In the genomic region with DNA sequence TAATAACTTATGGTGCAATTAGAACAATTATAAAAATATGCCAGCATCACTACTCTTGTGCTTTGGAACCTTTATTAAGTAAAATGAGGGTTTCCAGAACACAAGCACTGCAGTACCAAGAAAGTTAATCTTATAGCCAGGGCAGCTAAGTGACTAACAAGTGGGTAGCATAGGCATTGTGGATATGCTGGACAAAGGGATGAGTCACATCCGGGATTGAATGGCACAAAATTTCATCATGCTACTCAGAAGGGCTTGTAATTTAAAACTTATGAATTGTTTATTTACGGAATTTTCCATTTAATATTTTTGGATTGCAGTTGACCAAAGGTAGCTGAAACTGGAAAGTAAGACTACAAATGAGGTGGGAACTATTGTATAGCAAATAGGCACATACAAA, we compare ENCODE assay signal across 1 cellular context.
A peak's percentile ranks its signal among the peaks of the same experiment; 100 is the strongest.
TF ChIP-seq lines count a peak whose summit lies in the region.

No MANE protein-coding gene starts in this region.

TF ChIP-seq in K562, 482 proteins besides CTCF, POLR2A, EP300 and RAD21 (continued from another document):
- TF ChIP-seq, protein P1, sequence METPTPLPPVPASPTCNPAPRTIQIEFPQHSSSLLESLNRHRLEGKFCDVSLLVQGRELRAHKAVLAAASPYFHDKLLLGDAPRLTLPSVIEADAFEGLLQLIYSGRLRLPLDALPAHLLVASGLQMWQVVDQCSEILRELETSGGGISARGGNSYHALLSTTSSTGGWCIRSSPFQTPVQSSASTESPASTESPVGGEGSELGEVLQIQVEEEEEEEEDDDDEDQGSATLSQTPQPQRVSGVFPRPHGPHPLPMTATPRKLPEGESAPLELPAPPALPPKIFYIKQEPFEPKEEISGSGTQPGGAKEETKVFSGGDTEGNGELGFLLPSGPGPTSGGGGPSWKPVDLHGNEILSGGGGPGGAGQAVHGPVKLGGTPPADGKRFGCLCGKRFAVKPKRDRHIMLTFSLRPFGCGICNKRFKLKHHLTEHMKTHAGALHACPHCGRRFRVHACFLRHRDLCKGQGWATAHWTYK (CRISPR knock-in tag; IDR thresholded peaks at IDR 0.05): no peak
- TF ChIP-seq PHF21A (IDR thresholded peaks at IDR 0.05; ENCODE audit: borderline replicate concordance, low read depth): no peak
- peak; percentile 39; the same call in 1 of the 2 replicates for TF ChIP-seq JUND (IDR thresholded peaks at IDR 0.05; ENCODE audit: borderline replicate concordance, low read depth, low read length)
- no peak for TF ChIP-seq JUND (tag; IDR thresholded peaks at IDR 0.05; ENCODE audit: borderline replicate concordance, low read depth, low read length)
- TF ChIP-seq, protein P2, sequence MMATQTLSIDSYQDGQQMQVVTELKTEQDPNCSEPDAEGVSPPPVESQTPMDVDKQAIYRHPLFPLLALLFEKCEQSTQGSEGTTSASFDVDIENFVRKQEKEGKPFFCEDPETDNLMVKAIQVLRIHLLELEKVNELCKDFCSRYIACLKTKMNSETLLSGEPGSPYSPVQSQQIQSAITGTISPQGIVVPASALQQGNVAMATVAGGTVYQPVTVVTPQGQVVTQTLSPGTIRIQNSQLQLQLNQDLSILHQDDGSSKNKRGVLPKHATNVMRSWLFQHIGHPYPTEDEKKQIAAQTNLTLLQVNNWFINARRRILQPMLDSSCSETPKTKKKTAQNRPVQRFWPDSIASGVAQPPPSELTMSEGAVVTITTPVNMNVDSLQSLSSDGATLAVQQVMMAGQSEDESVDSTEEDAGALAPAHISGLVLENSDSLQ (IDR thresholded peaks at IDR 0.05): no peak
- TF ChIP-seq SRSF7 (optimal IDR thresholded peaks at IDR 0.05; ENCODE audit: low read depth, low read length): no peak
- TF ChIP-seq TCF7L2 (IDR thresholded peaks at IDR 0.05; ENCODE audit: low read depth, low read length): no peak
- no peak for TF ChIP-seq SP2 (IDR thresholded peaks at IDR 0.05; ENCODE audit: extremely low read depth, low read depth, low read length, poor library complexity, severe bottlenecking)
- TF ChIP-seq, protein P3, sequence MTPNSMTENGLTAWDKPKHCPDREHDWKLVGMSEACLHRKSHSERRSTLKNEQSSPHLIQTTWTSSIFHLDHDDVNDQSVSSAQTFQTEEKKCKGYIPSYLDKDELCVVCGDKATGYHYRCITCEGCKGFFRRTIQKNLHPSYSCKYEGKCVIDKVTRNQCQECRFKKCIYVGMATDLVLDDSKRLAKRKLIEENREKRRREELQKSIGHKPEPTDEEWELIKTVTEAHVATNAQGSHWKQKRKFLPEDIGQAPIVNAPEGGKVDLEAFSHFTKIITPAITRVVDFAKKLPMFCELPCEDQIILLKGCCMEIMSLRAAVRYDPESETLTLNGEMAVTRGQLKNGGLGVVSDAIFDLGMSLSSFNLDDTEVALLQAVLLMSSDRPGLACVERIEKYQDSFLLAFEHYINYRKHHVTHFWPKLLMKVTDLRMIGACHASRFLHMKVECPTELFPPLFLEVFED (CRISPR knock-in tag; conservative IDR thresholded peaks at IDR 0.05): no peak
- TF ChIP-seq, protein P4, sequence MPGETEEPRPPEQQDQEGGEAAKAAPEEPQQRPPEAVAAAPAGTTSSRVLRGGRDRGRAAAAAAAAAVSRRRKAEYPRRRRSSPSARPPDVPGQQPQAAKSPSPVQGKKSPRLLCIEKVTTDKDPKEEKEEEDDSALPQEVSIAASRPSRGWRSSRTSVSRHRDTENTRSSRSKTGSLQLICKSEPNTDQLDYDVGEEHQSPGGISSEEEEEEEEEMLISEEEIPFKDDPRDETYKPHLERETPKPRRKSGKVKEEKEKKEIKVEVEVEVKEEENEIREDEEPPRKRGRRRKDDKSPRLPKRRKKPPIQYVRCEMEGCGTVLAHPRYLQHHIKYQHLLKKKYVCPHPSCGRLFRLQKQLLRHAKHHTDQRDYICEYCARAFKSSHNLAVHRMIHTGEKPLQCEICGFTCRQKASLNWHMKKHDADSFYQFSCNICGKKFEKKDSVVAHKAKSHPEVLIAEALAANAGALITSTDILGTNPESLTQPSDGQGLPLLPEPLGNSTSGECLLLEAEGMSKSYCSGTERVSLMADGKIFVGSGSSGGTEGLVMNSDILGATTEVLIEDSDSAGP (CRISPR knock-in tag; IDR thresholded peaks at IDR 0.05): no peak
- no peak for TF ChIP-seq ZNF253 (CRISPR knock-in tag; conservative IDR thresholded peaks at IDR 0.05)
- TF ChIP-seq SREBF2 (CRISPR knock-in tag; IDR thresholded peaks at IDR 0.05): no peak
- no peak for TF ChIP-seq CEBPG (CRISPR knock-in tag; IDR thresholded peaks at IDR 0.05)
- peak in 1 of 2 experiments; percentile 64; a peak in 2 of 4 replicates for TF ChIP-seq CEBPG (tag; conservative IDR thresholded peaks at IDR 0.05 in 1 of 2, IDR thresholded peaks at IDR 0.05 in 1 of 2)
- no peak for TF ChIP-seq MYBL2 (IDR thresholded peaks at IDR 0.05; ENCODE audit: low read depth)
- no peak for TF ChIP-seq MYBL2 (CRISPR knock-in tag; IDR thresholded peaks at IDR 0.05; ENCODE audit: borderline replicate concordance)
- no peak for TF ChIP-seq NR2F6 (CRISPR knock-in tag; IDR thresholded peaks at IDR 0.05)
- TF ChIP-seq TARDBP (IDR thresholded peaks at IDR 0.05): no peak
- no peak for TF ChIP-seq TCF7 (IDR thresholded peaks at IDR 0.05; ENCODE audit: borderline replicate concordance)
- TF ChIP-seq IRF2 (CRISPR knock-in tag; IDR thresholded peaks at IDR 0.05): no peak
- TF ChIP-seq ZNF12 (CRISPR knock-in tag; IDR thresholded peaks at IDR 0.05): no peak
- no peak for TF ChIP-seq KLF16 (IDR thresholded peaks at IDR 0.05)
- TF ChIP-seq TRIM24 (IDR thresholded peaks at IDR 0.05): peak in 1 of 2 experiments; percentile 29; a peak in 2 of 4 replicates
- TF ChIP-seq TEAD4 (IDR thresholded peaks at IDR 0.05; ENCODE audit: low read length): no peak
- TF ChIP-seq TEAD4 (CRISPR knock-in tag; IDR thresholded peaks at IDR 0.05; ENCODE audit: borderline replicate concordance): no peak
- TF ChIP-seq, protein P5, sequence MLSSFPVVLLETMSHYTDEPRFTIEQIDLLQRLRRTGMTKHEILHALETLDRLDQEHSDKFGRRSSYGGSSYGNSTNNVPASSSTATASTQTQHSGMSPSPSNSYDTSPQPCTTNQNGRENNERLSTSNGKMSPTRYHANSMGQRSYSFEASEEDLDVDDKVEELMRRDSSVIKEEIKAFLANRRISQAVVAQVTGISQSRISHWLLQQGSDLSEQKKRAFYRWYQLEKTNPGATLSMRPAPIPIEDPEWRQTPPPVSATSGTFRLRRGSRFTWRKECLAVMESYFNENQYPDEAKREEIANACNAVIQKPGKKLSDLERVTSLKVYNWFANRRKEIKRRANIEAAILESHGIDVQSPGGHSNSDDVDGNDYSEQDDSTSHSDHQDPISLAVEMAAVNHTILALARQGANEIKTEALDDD (IDR thresholded peaks at IDR 0.05): no peak
- no peak for TF ChIP-seq RBBP5 (IDR thresholded peaks at IDR 0.05; ENCODE audit: borderline replicate concordance, insufficient read depth, low read length, poor library complexity, severe bottlenecking)
- no peak for TF ChIP-seq ZNF232 (CRISPR knock-in tag; IDR thresholded peaks at IDR 0.05)
